In genomic region chr19:18156841-18157464, GRCh38 we compare ENCODE assay signal across 8 cellular contexts. TPM values are rescaled to one million over a fixed set of nuclear protein-coding genes. Genes with fewer than 3 reads are reported as not detected.
DNase-seq lines count a peak whose midpoint lies in the region; ATAC-seq, FAIRE-seq and TF ChIP-seq lines count a peak whose summit lies in the region.

No MANE protein-coding gene starts in this region.

- H3K4me3 ChIP-seq in HFF-Myc (replicated peaks; ENCODE audit: low read depth, low read length) = 0 out of 2 replicates have a peak overlapping the region, but pooled peaks have one; percentile 4
- H3K4me3 ChIP-seq in esophagus (ENCODE audit: low read depth in 1 of 2, low read length in 2 of 2) = no peak overlapping the region

- 26 to 32% methylated on average over 21 to 22 of the region's 22 CpGs for WGBS in esophagus, 2 donors

- TF ChIP-seq POLR2A in GM12891 (IDR thresholded peaks at IDR 0.05; ENCODE audit: low read depth, low read length) = no peak

- H3K36me3 Mint-ChIP-seq in nephron (ENCODE audit: low read depth) = peaks cover 11% of the 10 kb centered on the region

- FAIRE-seq in GM12891 (lab: Jason Lieb, UNC) = no peak

- H3K4me3 Mint-ChIP-seq in nephron = peak overlapping the region in 2 of 3 experiments; percentile 31 to 34

- H3K27me3 ChIP-seq in esophagus (ENCODE audit: control insufficient read depth in 1 of 2, insufficient read depth in 2 of 2, low read length in 2 of 2) = no peaks in the 10 kb centered on the region

- peaks cover 0 to 4% of the 10 kb centered on the region in 2 donors for H3K36me3 ChIP-seq in esophagus (ENCODE audit: control insufficient read depth in 2 of 2, insufficient read depth in 2 of 2, low read length in 1 of 2)

- no peaks in the 10 kb centered on the region for H3K9me3 Mint-ChIP-seq in nephron

- H3K4me1 ChIP-seq in esophagus (ENCODE audit: control insufficient read depth in 2 of 2, insufficient read depth in 2 of 2, low read length in 1 of 2) = peaks cover 14 to 40% of the 10 kb centered on the region in 2 donors

- peak overlapping the region; percentile 86 to 96 for H3K27ac ChIP-seq in esophagus (ENCODE audit: low read depth in 2 of 2, low read length in 1 of 2)

- TF ChIP-seq CTCF in HFF-Myc (IDR thresholded peaks at IDR 0.05; ENCODE audit: low read depth, low read length, missing control alignments) (no peak), nephron (IDR thresholded peaks at IDR 0.05; ENCODE audit: unreplicated experiment in 3 of 3) (no peak)

- H3K4me1 Mint-ChIP-seq in nephron = peaks cover 27% of the 10 kb centered on the region

- ATAC-seq in HG03175 (IDR thresholded peaks at IDR 0.05; ENCODE audit: unreplicated experiment) (no peak), GM18907 (IDR thresholded peaks at IDR 0.05; ENCODE audit: unreplicated experiment) (no peak), HG02623 (IDR thresholded peaks at IDR 0.05; ENCODE audit: unreplicated experiment) (no peak)

- no peaks in the 10 kb centered on the region for H3K9me3 ChIP-seq in esophagus (ENCODE audit: control insufficient read depth in 2 of 2, insufficient read depth in 1 of 2, low read depth in 1 of 2, low read length in 1 of 2)

- peak; percentile 81 for DNase-seq in HFF-Myc (ENCODE audit: extremely low read depth, low read depth)
- no peak for DNase-seq in GM12891 (ENCODE audit: insufficient read length, low spot score)

- peak overlapping the region; percentile 73 to 86 (median 82) for H3K27ac Mint-ChIP-seq in nephron

- H3K27me3 Mint-ChIP-seq in nephron (ENCODE audit: low read depth) = no peaks in the 10 kb centered on the region

TF ChIP-seq in PFSK-1, 5 proteins besides CTCF, POLR2A, EP300 and RAD21:
- peak; percentile 85; the same call in 1 of the 2 replicates for TF ChIP-seq SIN3A (IDR thresholded peaks at IDR 0.05; ENCODE audit: borderline replicate concordance, insufficient read depth, low read length)
- TF ChIP-seq TAF1 (IDR thresholded peaks at IDR 0.05; ENCODE audit: borderline replicate concordance, insufficient read depth, low read length) = peak; percentile 27; the same call in 1 of the 2 replicates
- peak; percentile 64 for TF ChIP-seq POLR2AphosphoS5 (IDR thresholded peaks at IDR 0.05; ENCODE audit: low read depth, low read length)
- TF ChIP-seq FOXP2 (optimal IDR thresholded peaks at IDR 0.05; ENCODE audit: borderline replicate concordance, extremely low read depth, extremely low read length, insufficient read depth) = peak; percentile 19
- peak in 1 of 2 experiments; percentile 65; a peak in 1 of 4 replicates for TF ChIP-seq REST (IDR thresholded peaks at IDR 0.05; ENCODE audit: insufficient read depth in 1 of 2, low read depth in 2 of 2, low read length in 2 of 2)

TF ChIP-seq in GM12891, 5 proteins besides CTCF, POLR2A, EP300 and RAD21:
- TF ChIP-seq PAX5 (IDR thresholded peaks at IDR 0.05; ENCODE audit: insufficient read depth, low read length, severe bottlenecking) (no peak), SPI1 (IDR thresholded peaks at IDR 0.05; ENCODE audit: low read depth, low read length) (no peak), TAF1 (IDR thresholded peaks at IDR 0.05; ENCODE audit: low read depth, low read length) (no peak), POU2F2 (IDR thresholded peaks at IDR 0.05; ENCODE audit: low read depth, low read length) (no peak), POLR2AphosphoS5 (IDR thresholded peaks at IDR 0.05; ENCODE audit: low read depth, low read length) (no peak)
TF ChIP-seq in GM12891: peak in this region for 0.

RNA-seq across cellular contexts. Expression of gene PIK3R2, which starts 4.0 kb away (rescaled TPM):
- 57.7 TPM for polyA plus RNA-seq in PFSK-1 (2012; ENCODE audit: insufficient read length, low read depth)
- 10 to 100 TPM in 1 of 2 donors, 1 to 10 TPM in 1; 8.1 to 10.6 TPM for polyA plus RNA-seq in esophagus
- 6.7 TPM for polyA plus RNA-seq in GM12891 (2012; ENCODE audit: low read depth, missing spikeins)

RNA-seq across cellular contexts. Expression of gene IFI30, which starts 16.7 kb away (rescaled TPM):
- 38.5 TPM for polyA plus RNA-seq in PFSK-1 (2012; ENCODE audit: insufficient read length, low read depth)
- 10 to 100 TPM in 1 of 2 donors, 1 to 10 TPM in 1; 9.9 to 29.3 TPM for polyA plus RNA-seq in esophagus
- polyA plus RNA-seq in GM12891 (2012; ENCODE audit: low read depth, missing spikeins) = 201 TPM

RNA-seq across cellular contexts. Expression of gene MPV17L2, which starts 36.1 kb away (rescaled TPM):
- 30.6 TPM for polyA plus RNA-seq in PFSK-1 (2012; ENCODE audit: insufficient read length, low read depth)
- polyA plus RNA-seq in esophagus = 10 to 100 TPM in 1 of 2 donors, 1 to 10 TPM in 1; 7.4 to 12.0 TPM
- 10.6 TPM for polyA plus RNA-seq in GM12891 (2012; ENCODE audit: low read depth, missing spikeins)

RNA-seq across cellular contexts. Expression of gene RAB3A, which starts 46.9 kb away (rescaled TPM):
- polyA plus RNA-seq in PFSK-1 (2012; ENCODE audit: insufficient read length, low read depth) = 28.4 TPM
- 1 to 10 TPM in 1 of 2 donors, under 1 TPM in 1; 0.81 to 1.1 TPM for polyA plus RNA-seq in esophagus
- 1.0 TPM for polyA plus RNA-seq in GM12891 (2012; ENCODE audit: low read depth, missing spikeins)

RNA-seq across cellular contexts. Expression of gene MAST3, which starts 59.4 kb away (rescaled TPM):
- 11.2 TPM for polyA plus RNA-seq in PFSK-1 (2012; ENCODE audit: insufficient read length, low read depth)
- polyA plus RNA-seq in esophagus = 1 to 10 TPM; 1.5 to 2.5 TPM
- polyA plus RNA-seq in GM12891 (2012; ENCODE audit: low read depth, missing spikeins) = 7.2 TPM
